In genomic region chr1:232344791-232345399, GRCh38 we compare ENCODE assay signal across 14 cellular contexts.
"Had no signal": no experiment of that assay in that cellular context is flagged by ENCODE, and none has a peak within 500 bp of the region (broad histone marks: within the 10 kb centered on the region; RNA-seq: fewer than 3 reads in every experiment).

No MANE protein-coding gene starts in this region.

- H3K27me3 ChIP-seq: esophagus squamous epithelium, sigmoid colon had no signal

- H3K27ac ChIP-seq: coronary artery, esophagus squamous epithelium, left ventricle myocardium inferior, sigmoid colon, spleen had no signal

- H3K9me3 ChIP-seq: left ventricle myocardium inferior, sigmoid colon had no signal

- ATAC-seq: activated naive CD4-positive, alpha-beta T cell treated with anti-CD3 and anti-CD28 coated beads, Interleukin-2, amount 50 U/mL, for 72 hours; stimulated activated naive B cell treated with anti-CD40 and anti-IgM and Interleukin-4, amounts not matched to agents 10 μg/mL and 1 μg/mL and 100 μg/mL, for 72 hours had no signal

- H3K4me1 ChIP-seq: left ventricle myocardium inferior, sigmoid colon, spleen had no signal

- DNase-seq: activated CD4-positive, alpha-beta T cell treated with anti-CD3 and anti-CD28 coated beads for 1 hour; activated gamma-delta T cell treated with Interleukin-2 at 50 U/mL for 16 hours; central memory CD4-positive, alpha-beta T cell; esophagus squamous epithelium; kidney glomerular epithelial cell; left ventricle myocardium inferior; nephron progenitor cell; nucleus accumbens; posterior cingulate gyrus; sigmoid colon; spleen; stimulated activated naive B cell treated with anti-CD40 and anti-IgM and Interleukin-4, amounts not matched to agents 10 μg/mL and 1 μg/mL and 100 μg/mL, for 72 hours had no signal

- H3K4me3 ChIP-seq: coronary artery, esophagus squamous epithelium, left ventricle myocardium inferior, sigmoid colon, spleen had no signal

- H3K36me3 ChIP-seq: esophagus squamous epithelium, left ventricle myocardium inferior, sigmoid colon, spleen had no signal
